1 cellular context compared by ENCODE assay signal in the genomic region with DNA sequence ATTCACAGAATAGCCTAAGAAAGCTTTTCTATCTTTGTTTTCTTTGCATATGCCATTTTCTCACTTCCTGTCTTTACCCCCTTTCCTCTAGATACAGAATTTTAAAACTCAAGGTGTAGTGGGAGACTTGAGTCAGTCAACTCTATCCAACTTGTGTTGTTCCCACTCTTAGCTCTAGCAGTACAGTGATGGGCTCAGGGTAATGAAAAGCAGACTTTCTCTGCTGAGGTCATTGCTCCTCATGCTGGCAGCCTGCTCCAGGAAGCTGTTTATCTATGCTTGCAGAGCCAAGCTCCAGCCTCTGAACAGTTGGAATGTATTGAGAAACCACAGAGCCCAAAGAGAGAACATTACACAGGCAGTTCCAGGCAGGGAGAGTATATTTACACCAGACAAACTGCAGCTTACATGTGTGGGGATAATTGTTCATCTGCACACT.
TF ChIP-seq lines count a peak whose summit lies in the region.

No MANE protein-coding gene starts in this region.

TF ChIP-seq in K562, 482 proteins besides CTCF, POLR2A, EP300 and RAD21 (continued from another document and continues in another):
- TF ChIP-seq, protein P1, sequence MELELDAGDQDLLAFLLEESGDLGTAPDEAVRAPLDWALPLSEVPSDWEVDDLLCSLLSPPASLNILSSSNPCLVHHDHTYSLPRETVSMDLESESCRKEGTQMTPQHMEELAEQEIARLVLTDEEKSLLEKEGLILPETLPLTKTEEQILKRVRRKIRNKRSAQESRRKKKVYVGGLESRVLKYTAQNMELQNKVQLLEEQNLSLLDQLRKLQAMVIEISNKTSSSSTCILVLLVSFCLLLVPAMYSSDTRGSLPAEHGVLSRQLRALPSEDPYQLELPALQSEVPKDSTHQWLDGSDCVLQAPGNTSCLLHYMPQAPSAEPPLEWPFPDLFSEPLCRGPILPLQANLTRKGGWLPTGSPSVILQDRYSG (tag; conservative IDR thresholded peaks at IDR 0.05; ENCODE audit: low read depth) = no peak
- TF ChIP-seq CBFB (CRISPR knock-in tag; IDR thresholded peaks at IDR 0.05) (no peak; the same call in 1 of the 2 replicates), BRCA1 (IDR thresholded peaks at IDR 0.05) (no peak), BRCA1 (CRISPR knock-in tag; IDR thresholded peaks at IDR 0.05) (no peak), HSF4 (CRISPR knock-in tag; IDR thresholded peaks at IDR 0.05; ENCODE audit: borderline replicate concordance) (no peak), ERF (CRISPR knock-in tag; IDR thresholded peaks at IDR 0.05) (no peak), EP400 (IDR thresholded peaks at IDR 0.05) (no peak; the same call in 1 of the 2 replicates), SIN3A (IDR thresholded peaks at IDR 0.05; ENCODE audit: borderline replicate concordance in 2 of 2, control insufficient read depth in 1 of 2, low read depth in 2 of 2, low read length in 2 of 2) (no peak), ZBTB1 (CRISPR knock-in tag; IDR thresholded peaks at IDR 0.05; ENCODE audit: borderline replicate concordance, low read depth) (no peak), POLR2AphosphoS2 (IDR thresholded peaks at IDR 0.05; ENCODE audit: low read length) (no peak), ZKSCAN1 (IDR thresholded peaks at IDR 0.05; ENCODE audit: low read depth, low read length) (peak; percentile 32; the same call in 1 of the 2 replicates), POLR2H (tag; IDR thresholded peaks at IDR 0.05; ENCODE audit: low read depth) (no peak), ZNF217 (CRISPR knock-in tag; IDR thresholded peaks at IDR 0.05) (no peak), MBD2 (IDR thresholded peaks at IDR 0.05; ENCODE audit: borderline replicate concordance, low read depth) (no peak), NELFE (IDR thresholded peaks at IDR 0.05; ENCODE audit: insufficient read depth, insufficient read length) (no peak), ZNF764 (CRISPR knock-in tag; IDR thresholded peaks at IDR 0.05; ENCODE audit: low read depth) (no peak), LARP7 (IDR thresholded peaks at IDR 0.05) (no peak), DMBX1 (CRISPR knock-in tag; IDR thresholded peaks at IDR 0.05; ENCODE audit: borderline replicate concordance) (no peak), YY1 (IDR thresholded peaks at IDR 0.05; ENCODE audit: borderline replicate concordance in 1 of 3, control insufficient read depth in 1 of 3, extremely low read depth in 1 of 3, insufficient read depth in 3 of 3, insufficient read length in 1 of 3, insufficient replicate concordance in 2 of 3, low read depth in 1 of 3, low read length in 2 of 3) (no peak), U2AF2 (optimal IDR thresholded peaks at IDR 0.05; ENCODE audit: low read depth, low read length) (no peak), RBM34 (IDR thresholded peaks at IDR 0.05; ENCODE audit: borderline replicate concordance, insufficient read depth, low read length) (no peak), TEAD4 (IDR thresholded peaks at IDR 0.05; ENCODE audit: low read length) (peak; percentile 97), TEAD4 (CRISPR knock-in tag; IDR thresholded peaks at IDR 0.05; ENCODE audit: borderline replicate concordance) (peak; percentile 77; the same call in 1 of the 2 replicates), SREBF2 (CRISPR knock-in tag; IDR thresholded peaks at IDR 0.05) (no peak), MTF1 (CRISPR knock-in tag; IDR thresholded peaks at IDR 0.05; ENCODE audit: borderline replicate concordance) (no peak), PHB (CRISPR knock-in tag; IDR thresholded peaks at IDR 0.05) (no peak), ZNF583 (CRISPR knock-in tag; IDR thresholded peaks at IDR 0.05) (no peak), SAFB2 (IDR thresholded peaks at IDR 0.05; ENCODE audit: borderline replicate concordance, low read depth, low read length, severe bottlenecking) (no peak), ZNF263 (CRISPR knock-in tag; IDR thresholded peaks at IDR 0.05; ENCODE audit: borderline replicate concordance) (no peak)
- TF ChIP-seq, protein P2, sequence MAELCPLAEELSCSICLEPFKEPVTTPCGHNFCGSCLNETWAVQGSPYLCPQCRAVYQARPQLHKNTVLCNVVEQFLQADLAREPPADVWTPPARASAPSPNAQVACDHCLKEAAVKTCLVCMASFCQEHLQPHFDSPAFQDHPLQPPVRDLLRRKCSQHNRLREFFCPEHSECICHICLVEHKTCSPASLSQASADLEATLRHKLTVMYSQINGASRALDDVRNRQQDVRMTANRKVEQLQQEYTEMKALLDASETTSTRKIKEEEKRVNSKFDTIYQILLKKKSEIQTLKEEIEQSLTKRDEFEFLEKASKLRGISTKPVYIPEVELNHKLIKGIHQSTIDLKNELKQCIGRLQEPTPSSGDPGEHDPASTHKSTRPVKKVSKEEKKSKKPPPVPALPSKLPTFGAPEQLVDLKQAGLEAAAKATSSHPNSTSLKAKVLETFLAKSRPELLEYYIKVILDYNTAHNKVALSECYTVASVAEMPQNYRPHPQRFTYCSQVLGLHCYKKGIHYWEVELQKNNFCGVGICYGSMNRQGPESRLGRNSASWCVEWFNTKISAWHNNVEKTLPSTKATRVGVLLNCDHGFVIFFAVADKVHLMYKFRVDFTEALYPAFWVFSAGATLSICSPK (IDR thresholded peaks at IDR 0.05; ENCODE audit: borderline replicate concordance) = no peak
- TF ChIP-seq, protein P3, sequence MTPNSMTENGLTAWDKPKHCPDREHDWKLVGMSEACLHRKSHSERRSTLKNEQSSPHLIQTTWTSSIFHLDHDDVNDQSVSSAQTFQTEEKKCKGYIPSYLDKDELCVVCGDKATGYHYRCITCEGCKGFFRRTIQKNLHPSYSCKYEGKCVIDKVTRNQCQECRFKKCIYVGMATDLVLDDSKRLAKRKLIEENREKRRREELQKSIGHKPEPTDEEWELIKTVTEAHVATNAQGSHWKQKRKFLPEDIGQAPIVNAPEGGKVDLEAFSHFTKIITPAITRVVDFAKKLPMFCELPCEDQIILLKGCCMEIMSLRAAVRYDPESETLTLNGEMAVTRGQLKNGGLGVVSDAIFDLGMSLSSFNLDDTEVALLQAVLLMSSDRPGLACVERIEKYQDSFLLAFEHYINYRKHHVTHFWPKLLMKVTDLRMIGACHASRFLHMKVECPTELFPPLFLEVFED (CRISPR knock-in tag; conservative IDR thresholded peaks at IDR 0.05) = no peak
- TF ChIP-seq, protein P4, sequence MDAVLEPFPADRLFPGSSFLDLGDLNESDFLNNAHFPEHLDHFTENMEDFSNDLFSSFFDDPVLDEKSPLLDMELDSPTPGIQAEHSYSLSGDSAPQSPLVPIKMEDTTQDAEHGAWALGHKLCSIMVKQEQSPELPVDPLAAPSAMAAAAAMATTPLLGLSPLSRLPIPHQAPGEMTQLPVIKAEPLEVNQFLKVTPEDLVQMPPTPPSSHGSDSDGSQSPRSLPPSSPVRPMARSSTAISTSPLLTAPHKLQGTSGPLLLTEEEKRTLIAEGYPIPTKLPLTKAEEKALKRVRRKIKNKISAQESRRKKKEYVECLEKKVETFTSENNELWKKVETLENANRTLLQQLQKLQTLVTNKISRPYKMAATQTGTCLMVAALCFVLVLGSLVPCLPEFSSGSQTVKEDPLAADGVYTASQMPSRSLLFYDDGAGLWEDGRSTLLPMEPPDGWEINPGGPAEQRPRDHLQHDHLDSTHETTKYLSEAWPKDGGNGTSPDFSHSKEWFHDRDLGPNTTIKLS (IDR thresholded peaks at IDR 0.05; ENCODE audit: borderline replicate concordance, low read depth) = no peak
- TF ChIP-seq, protein P5, sequence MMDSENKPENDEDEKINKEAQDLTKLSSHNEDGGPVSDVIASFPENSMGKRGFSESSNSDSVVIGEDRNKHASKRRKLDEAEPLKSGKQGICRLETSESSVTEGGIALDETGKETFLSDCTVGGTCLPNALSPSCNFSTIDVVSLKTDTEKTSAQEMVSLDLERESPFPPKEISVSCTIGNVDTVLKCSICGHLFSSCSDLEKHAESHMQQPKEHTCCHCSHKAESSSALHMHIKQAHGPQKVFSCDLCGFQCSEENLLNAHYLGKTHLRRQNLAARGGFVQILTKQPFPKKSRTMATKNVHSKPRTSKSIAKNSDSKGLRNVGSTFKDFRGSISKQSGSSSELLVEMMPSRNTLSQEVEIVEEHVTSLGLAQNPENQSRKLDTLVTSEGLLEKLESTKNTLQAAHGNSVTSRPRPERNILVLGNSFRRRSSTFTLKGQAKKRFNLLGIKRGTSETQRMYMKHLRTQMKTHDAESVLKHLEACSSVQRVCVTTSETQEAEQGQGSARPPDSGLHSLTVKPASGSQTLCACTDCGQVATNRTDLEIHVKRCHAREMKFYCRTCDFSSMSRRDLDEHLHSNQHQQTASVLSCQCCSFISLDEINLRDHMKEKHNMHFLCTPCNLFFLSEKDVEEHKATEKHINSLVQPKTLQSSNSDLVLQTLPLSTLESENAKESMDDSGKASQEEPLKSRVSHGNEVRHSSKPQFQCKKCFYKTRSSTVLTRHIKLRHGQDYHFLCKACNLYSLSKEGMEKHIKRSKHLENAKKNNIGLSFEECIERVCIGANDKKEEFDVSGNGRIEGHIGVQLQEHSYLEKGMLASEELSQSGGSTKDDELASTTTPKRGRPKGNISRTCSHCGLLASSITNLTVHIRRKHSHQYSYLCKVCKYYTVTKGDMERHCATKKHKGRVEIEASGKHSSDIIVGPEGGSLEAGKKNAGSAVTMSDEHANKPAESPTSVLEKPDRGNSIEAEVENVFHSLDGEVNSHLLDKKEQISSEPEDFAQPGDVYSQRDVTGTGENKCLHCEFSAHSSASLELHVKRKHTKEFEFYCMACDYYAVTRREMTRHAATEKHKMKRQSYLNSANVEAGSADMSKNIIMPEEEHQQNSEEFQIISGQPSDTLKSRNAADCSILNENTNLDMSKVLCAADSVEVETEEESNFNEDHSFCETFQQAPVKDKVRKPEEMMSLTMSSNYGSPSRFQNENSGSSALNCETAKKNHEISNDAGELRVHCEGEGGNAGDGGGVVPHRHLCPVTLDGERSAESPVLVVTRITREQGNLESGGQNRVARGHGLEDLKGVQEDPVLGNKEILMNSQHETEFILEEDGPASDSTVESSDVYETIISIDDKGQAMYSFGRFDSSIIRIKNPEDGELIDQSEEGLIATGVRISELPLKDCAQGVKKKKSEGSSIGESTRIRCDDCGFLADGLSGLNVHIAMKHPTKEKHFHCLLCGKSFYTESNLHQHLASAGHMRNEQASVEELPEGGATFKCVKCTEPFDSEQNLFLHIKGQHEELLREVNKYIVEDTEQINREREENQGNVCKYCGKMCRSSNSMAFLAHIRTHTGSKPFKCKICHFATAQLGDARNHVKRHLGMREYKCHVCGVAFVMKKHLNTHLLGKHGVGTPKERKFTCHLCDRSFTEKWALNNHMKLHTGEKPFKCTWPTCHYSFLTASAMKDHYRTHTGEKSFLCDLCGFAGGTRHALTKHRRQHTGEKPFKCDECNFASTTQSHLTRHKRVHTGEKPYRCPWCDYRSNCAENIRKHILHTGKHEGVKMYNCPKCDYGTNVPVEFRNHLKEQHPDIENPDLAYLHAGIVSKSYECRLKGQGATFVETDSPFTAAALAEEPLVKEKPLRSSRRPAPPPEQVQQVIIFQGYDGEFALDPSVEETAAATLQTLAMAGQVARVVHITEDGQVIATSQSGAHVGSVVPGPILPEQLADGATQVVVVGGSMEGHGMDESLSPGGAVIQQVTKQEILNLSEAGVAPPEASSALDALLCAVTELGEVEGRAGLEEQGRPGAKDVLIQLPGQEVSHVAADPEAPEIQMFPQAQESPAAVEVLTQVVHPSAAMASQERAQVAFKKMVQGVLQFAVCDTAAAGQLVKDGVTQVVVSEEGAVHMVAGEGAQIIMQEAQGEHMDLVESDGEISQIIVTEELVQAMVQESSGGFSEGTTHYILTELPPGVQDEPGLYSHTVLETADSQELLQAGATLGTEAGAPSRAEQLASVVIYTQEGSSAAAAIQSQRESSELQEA (IDR thresholded peaks at IDR 0.05; ENCODE audit: low read depth) = no peak
- TF ChIP-seq, protein P6, sequence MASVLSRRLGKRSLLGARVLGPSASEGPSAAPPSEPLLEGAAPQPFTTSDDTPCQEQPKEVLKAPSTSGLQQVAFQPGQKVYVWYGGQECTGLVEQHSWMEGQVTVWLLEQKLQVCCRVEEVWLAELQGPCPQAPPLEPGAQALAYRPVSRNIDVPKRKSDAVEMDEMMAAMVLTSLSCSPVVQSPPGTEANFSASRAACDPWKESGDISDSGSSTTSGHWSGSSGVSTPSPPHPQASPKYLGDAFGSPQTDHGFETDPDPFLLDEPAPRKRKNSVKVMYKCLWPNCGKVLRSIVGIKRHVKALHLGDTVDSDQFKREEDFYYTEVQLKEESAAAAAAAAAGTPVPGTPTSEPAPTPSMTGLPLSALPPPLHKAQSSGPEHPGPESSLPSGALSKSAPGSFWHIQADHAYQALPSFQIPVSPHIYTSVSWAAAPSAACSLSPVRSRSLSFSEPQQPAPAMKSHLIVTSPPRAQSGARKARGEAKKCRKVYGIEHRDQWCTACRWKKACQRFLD (CRISPR knock-in tag; IDR thresholded peaks at IDR 0.05) = 0 out of 2 replicates have a peak, but pooled peaks have one; percentile 38
- TF ChIP-seq, protein P7, sequence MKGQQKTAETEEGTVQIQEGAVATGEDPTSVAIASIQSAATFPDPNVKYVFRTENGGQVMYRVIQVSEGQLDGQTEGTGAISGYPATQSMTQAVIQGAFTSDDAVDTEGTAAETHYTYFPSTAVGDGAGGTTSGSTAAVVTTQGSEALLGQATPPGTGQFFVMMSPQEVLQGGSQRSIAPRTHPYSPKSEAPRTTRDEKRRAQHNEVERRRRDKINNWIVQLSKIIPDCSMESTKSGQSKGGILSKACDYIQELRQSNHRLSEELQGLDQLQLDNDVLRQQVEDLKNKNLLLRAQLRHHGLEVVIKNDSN (CRISPR knock-in tag; IDR thresholded peaks at IDR 0.05) = no peak
- TF ChIP-seq, protein P8, sequence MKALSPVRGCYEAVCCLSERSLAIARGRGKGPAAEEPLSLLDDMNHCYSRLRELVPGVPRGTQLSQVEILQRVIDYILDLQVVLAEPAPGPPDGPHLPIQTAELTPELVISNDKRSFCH (CRISPR knock-in tag; IDR thresholded peaks at IDR 0.05) = no peak
- TF ChIP-seq, protein P8 (tag; IDR thresholded peaks at IDR 0.05) = no peak
- TF ChIP-seq, protein P9, sequence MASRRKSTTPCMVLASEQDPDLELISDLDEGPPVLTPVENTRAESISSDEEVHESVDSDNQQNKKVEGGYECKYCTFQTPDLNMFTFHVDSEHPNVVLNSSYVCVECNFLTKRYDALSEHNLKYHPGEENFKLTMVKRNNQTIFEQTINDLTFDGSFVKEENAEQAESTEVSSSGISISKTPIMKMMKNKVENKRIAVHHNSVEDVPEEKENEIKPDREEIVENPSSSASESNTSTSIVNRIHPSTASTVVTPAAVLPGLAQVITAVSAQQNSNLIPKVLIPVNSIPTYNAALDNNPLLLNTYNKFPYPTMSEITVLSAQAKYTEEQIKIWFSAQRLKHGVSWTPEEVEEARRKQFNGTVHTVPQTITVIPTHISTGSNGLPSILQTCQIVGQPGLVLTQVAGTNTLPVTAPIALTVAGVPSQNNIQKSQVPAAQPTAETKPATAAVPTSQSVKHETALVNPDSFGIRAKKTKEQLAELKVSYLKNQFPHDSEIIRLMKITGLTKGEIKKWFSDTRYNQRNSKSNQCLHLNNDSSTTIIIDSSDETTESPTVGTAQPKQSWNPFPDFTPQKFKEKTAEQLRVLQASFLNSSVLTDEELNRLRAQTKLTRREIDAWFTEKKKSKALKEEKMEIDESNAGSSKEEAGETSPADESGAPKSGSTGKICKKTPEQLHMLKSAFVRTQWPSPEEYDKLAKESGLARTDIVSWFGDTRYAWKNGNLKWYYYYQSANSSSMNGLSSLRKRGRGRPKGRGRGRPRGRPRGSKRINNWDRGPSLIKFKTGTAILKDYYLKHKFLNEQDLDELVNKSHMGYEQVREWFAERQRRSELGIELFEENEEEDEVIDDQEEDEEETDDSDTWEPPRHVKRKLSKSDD (conservative IDR thresholded peaks at IDR 0.05; ENCODE audit: low read length) = no peak
